In genomic region chr3:30615615-30616346, GRCh38 we compare ENCODE assay signal across 1 cellular context.
TF ChIP-seq lines count a peak whose summit lies in the region.

No MANE protein-coding gene starts in this region.

TF ChIP-seq in IMR-90, 13 proteins besides CTCF, POLR2A, EP300 and RAD21:
- TF ChIP-seq CEBPB (IDR thresholded peaks at IDR 0.05; ENCODE audit: low read depth, low read length), result peak; percentile 67
- TF ChIP-seq RCOR1 (IDR thresholded peaks at IDR 0.05; ENCODE audit: insufficient replicate concordance, low read length), result no peak
TF ChIP-seq in IMR-90: peak in this region for 1.
